In genomic region chr6:3518356-3518841, GRCh38 we compare ENCODE assay signal across 1 cellular context.
A peak's percentile ranks its signal among the peaks of the same experiment; 100 is the strongest.
TF ChIP-seq lines count a peak whose summit lies in the region.

No MANE protein-coding gene starts in this region.

TF ChIP-seq in HepG2, 621 proteins besides CTCF, POLR2A, EP300 and RAD21 (continued from another document and continues in another):
- TF ChIP-seq ZBTB1 (CRISPR knock-in tag; IDR thresholded peaks at IDR 0.05; ENCODE audit: borderline replicate concordance) = no peak
- TF ChIP-seq ZNF615 (CRISPR knock-in tag; IDR thresholded peaks at IDR 0.05; ENCODE audit: borderline replicate concordance) = no peak
- TF ChIP-seq ZNF574 (CRISPR knock-in tag; IDR thresholded peaks at IDR 0.05) = peak; percentile 21; the same call in 1 of the 2 replicates
- TF ChIP-seq ZNF280D (CRISPR knock-in tag; IDR thresholded peaks at IDR 0.05) = no peak
- no peak for TF ChIP-seq HNF1A (IDR thresholded peaks at IDR 0.05; ENCODE audit: low read depth)
- no peak for TF ChIP-seq HNF1A (CRISPR knock-in tag; IDR thresholded peaks at IDR 0.05; ENCODE audit: borderline replicate concordance)
- peak; percentile 76 for TF ChIP-seq ZFX (CRISPR knock-in tag; IDR thresholded peaks at IDR 0.05; ENCODE audit: low read depth)
- no peak for TF ChIP-seq HINFP (CRISPR knock-in tag; IDR thresholded peaks at IDR 0.05; ENCODE audit: low read depth)
- peak; percentile 41; the same call in 1 of the 2 replicates for TF ChIP-seq UBTF (CRISPR knock-in tag; IDR thresholded peaks at IDR 0.05)
- peak; percentile 71; the same call in 1 of the 2 replicates for TF ChIP-seq NFE2L1 (CRISPR knock-in tag; IDR thresholded peaks at IDR 0.05; ENCODE audit: borderline replicate concordance)
- no peak for TF ChIP-seq ZBTB44 (CRISPR knock-in tag; IDR thresholded peaks at IDR 0.05)
- no peak for TF ChIP-seq NR2C2 (CRISPR knock-in tag; IDR thresholded peaks at IDR 0.05; ENCODE audit: borderline replicate concordance)
- TF ChIP-seq ZNF605 (CRISPR knock-in tag; IDR thresholded peaks at IDR 0.05) = no peak; the same call in 1 of the 2 replicates
- TF ChIP-seq SMAD9 (CRISPR knock-in tag; IDR thresholded peaks at IDR 0.05) = no peak
- TF ChIP-seq GPBP1L1 (CRISPR knock-in tag; IDR thresholded peaks at IDR 0.05) = no peak
- TF ChIP-seq ZNF10 (CRISPR knock-in tag; IDR thresholded peaks at IDR 0.05; ENCODE audit: borderline replicate concordance, low read depth) = no peak
- TF ChIP-seq ZNF350 (CRISPR knock-in tag; IDR thresholded peaks at IDR 0.05; ENCODE audit: borderline replicate concordance, low read depth) = peak; percentile 20; the same call in 1 of the 2 replicates
- TF ChIP-seq PREB (CRISPR knock-in tag; IDR thresholded peaks at IDR 0.05) = no peak
- TF ChIP-seq BCL3 (CRISPR knock-in tag; IDR thresholded peaks at IDR 0.05) = no peak
- no peak for TF ChIP-seq ZBTB2 (CRISPR knock-in tag; IDR thresholded peaks at IDR 0.05; ENCODE audit: low read depth)
- no peak for TF ChIP-seq ZFP36L2 (CRISPR knock-in tag; IDR thresholded peaks at IDR 0.05)
- no peak for TF ChIP-seq PLRG1 (conservative IDR thresholded peaks at IDR 0.05)
- TF ChIP-seq HNF4G (IDR thresholded peaks at IDR 0.05; ENCODE audit: borderline replicate concordance, low read depth, low read length) = no peak
- TF ChIP-seq HNF4G (CRISPR knock-in tag; IDR thresholded peaks at IDR 0.05; ENCODE audit: borderline replicate concordance, low read depth) = no peak
- TF ChIP-seq HNF4A (CRISPR knock-in tag; IDR thresholded peaks at IDR 0.05) = peak; percentile 33; the same call in 1 of the 2 replicates
- no peak for TF ChIP-seq SP140L (CRISPR knock-in tag; IDR thresholded peaks at IDR 0.05; ENCODE audit: borderline replicate concordance)
- peak; percentile 57; the same call in 1 of the 2 replicates for TF ChIP-seq SP5 (CRISPR knock-in tag; IDR thresholded peaks at IDR 0.05; ENCODE audit: borderline replicate concordance, low read depth)
- no peak for TF ChIP-seq ZBTB7B (CRISPR knock-in tag; IDR thresholded peaks at IDR 0.05)
- no peak for TF ChIP-seq ZNF136 (CRISPR knock-in tag; IDR thresholded peaks at IDR 0.05; ENCODE audit: low read depth)
- TF ChIP-seq ZMYM3 (CRISPR knock-in tag; IDR thresholded peaks at IDR 0.05) = no peak
- TF ChIP-seq ZNF800 (CRISPR knock-in tag; IDR thresholded peaks at IDR 0.05) = 0 out of 2 replicates have a peak, but pooled peaks have one; percentile 24
